In the genomic region with DNA sequence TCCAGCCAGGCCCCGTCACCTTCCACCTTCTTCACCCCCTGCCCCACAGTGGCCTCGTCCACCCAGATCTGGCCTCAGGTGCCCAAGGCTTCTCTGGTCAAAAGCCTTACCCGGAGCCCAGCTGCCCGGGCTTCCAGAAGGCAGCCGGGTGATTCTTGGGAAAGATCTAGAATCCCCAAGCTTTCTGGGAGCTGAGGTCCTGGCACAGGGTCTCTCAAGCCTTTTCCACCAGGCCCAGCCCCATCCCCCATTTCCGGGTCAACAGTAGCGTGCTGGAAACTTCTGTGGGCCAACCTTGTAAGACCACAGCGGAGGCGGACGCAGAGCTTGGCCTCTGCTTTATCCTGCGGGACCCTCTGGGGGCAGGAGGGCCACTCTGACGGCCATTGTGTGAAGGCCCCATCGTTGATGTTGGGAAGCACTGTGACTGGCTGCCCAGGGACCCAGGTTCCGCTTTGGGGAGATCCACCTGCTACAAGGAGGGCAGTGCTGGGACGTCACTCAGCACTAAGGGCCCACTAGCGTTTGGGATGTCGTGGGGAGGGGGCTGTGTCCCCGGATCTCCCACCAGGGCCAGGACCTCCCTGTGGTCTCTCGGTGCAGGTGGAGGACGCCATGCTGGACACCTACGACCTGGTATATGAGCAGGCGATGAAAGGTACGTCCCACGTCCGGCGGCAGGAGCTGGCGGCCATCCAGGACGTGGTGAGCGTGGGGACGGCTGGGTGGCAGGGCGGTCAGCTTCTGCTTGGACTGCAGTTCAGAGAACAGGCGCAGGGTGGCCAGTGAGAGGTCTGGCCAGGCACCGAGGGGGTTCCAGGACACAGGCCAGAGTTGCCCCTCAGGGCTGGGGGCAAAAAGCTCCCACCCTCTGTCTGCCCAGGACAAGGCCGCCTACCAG, we compare ENCODE assay signal across 21 cellular contexts. TPM values are rescaled to one million over a fixed set of nuclear protein-coding genes. Genes with fewer than 3 reads are reported as not detected.
DNase-seq lines count a peak whose midpoint lies in the region; ATAC-seq and TF ChIP-seq lines count a peak whose summit lies in the region.
"Had no signal": no experiment of that assay in that cellular context is flagged by ENCODE, and none has a peak within 500 bp of the region (broad histone marks: within the 10 kb centered on the region; RNA-seq: fewer than 3 reads in every experiment).

No MANE protein-coding gene starts in this region.

- peak overlapping the region; percentile 99 for H2AK5ac ChIP-seq in neuronal stem cell (ENCODE audit: low read depth, low read length)

- peaks cover 0 to 7% of the 10 kb centered on the region in 2 donors for H3K4me1 ChIP-seq in neuronal stem cell (ENCODE audit: control insufficient read depth in 2 of 2, insufficient read depth in 1 of 2, low read depth in 1 of 2, low read length in 2 of 2)
- peaks cover 13 to 26% of the 10 kb centered on the region in 2 donors for H3K4me1 ChIP-seq in uterus
- H3K4me1 ChIP-seq in gastrocnemius medialis: peaks cover 8 to 13% of the 10 kb centered on the region in 2 donors

- H2BK5ac ChIP-seq in neuronal stem cell (ENCODE audit: low read length): peak overlapping the region; percentile 66

- no peaks in the 10 kb centered on the region for H3K9me3 Mint-ChIP-seq in activated naive CD4-positive, alpha-beta T cell treated with anti-CD3 and anti-CD28 coated beads, Interleukin-2, amount 10 ng/mL, durations not matched to agents 7 days and 5 days
- H3K9me3 Mint-ChIP-seq in activated naive CD4-positive, alpha-beta T cell treated with anti-CD3 and anti-CD28 coated beads, Interleukin-2, amount 50 U/mL, for 72 hours: no peaks in the 10 kb centered on the region
- H3K9me3 Mint-ChIP-seq: activated CD4-positive, alpha-beta memory T cell treated with anti-CD3 and anti-CD28 coated beads, Interleukin-2, amount 10 ng/mL, durations not matched to agents 7 days and 5 days; effector memory CD8-positive, alpha-beta T cell had no signal

- H3K36me3 ChIP-seq in neuronal stem cell (replicated peaks in 1 of 2; ENCODE audit: control insufficient read depth in 2 of 2, insufficient read depth in 2 of 2, low read length in 2 of 2) (no peaks in the 10 kb centered on the region), uterus (no peaks in the 10 kb centered on the region), gastrocnemius medialis (no peaks in the 10 kb centered on the region)
- H3K36me3 ChIP-seq: upper lobe of left lung had no signal

- no peak overlapping the region for H3K4me3 Mint-ChIP-seq in activated naive CD4-positive, alpha-beta T cell treated with anti-CD3 and anti-CD28 coated beads, Interleukin-2, amount 10 ng/mL, durations not matched to agents 7 days and 5 days
- H3K4me3 Mint-ChIP-seq: activated CD4-positive, alpha-beta memory T cell treated with anti-CD3 and anti-CD28 coated beads, Interleukin-2, amount 10 ng/mL, durations not matched to agents 7 days and 5 days; CD4-positive, alpha-beta memory T cell; effector memory CD8-positive, alpha-beta T cell had no signal

- H3K4ac ChIP-seq in neuronal stem cell (ENCODE audit: low read length): peak overlapping the region; percentile 84

- H3K27me3 Mint-ChIP-seq in activated naive CD4-positive, alpha-beta T cell treated with anti-CD3 and anti-CD28 coated beads, Interleukin-2, amount 10 ng/mL, durations not matched to agents 7 days and 5 days: peaks cover 15% of the 10 kb centered on the region
- H3K27me3 Mint-ChIP-seq: activated CD4-positive, alpha-beta memory T cell treated with anti-CD3 and anti-CD28 coated beads, Interleukin-2, amount 10 ng/mL, durations not matched to agents 7 days and 5 days; effector memory CD8-positive, alpha-beta T cell had no signal

- H3K9ac ChIP-seq in neuronal stem cell (ENCODE audit: low read depth, low read length, poor library complexity): peak overlapping the region; percentile 44

- H3K4me2 ChIP-seq in neuronal stem cell (ENCODE audit: insufficient read depth, low read length, poor library complexity, severe bottlenecking): no peak overlapping the region
- H3K4me2 ChIP-seq: A549 had no signal

- H3K9me3 ChIP-seq in neuronal stem cell (replicated peaks in 1 of 2; ENCODE audit: control insufficient read depth in 2 of 2, insufficient read depth in 1 of 2, low read depth in 1 of 2, low read length in 2 of 2) (peaks cover 0 to 1% of the 10 kb centered on the region in 2 donors), uterus (no peaks in the 10 kb centered on the region), gastrocnemius medialis (peaks cover 0 to 3% (median 0%) of the 10 kb centered on the region in 3 donors)
- H3K9me3 ChIP-seq: mucosa of descending colon, upper lobe of left lung had no signal

- H3K27me3 ChIP-seq in neuronal stem cell (ENCODE audit: control insufficient read depth in 3 of 3, insufficient read depth in 3 of 3, low read depth in 1 of 3, low read length in 3 of 3): no peaks in the 10 kb centered on the region
- no peaks in the 10 kb centered on the region for H3K27me3 ChIP-seq in uterus
- H3K27me3 ChIP-seq in gastrocnemius medialis: no peaks in the 10 kb centered on the region
- H3K27me3 ChIP-seq: upper lobe of left lung had no signal

- H3K23ac ChIP-seq in neuronal stem cell (ENCODE audit: low read depth, low read length, poor library complexity): peak overlapping the region; percentile 96

- no peak overlapping the region for H2AFZ ChIP-seq in neuronal stem cell (ENCODE audit: low read length)

- peak overlapping the region; percentile 97 for H2BK15ac ChIP-seq in neuronal stem cell (ENCODE audit: low read length)

- H3K14ac ChIP-seq in neuronal stem cell (ENCODE audit: low read length): peak overlapping the region; percentile 82

- no peak overlapping the region for H3K27ac Mint-ChIP-seq in activated naive CD4-positive, alpha-beta T cell treated with anti-CD3 and anti-CD28 coated beads, Interleukin-2, amount 10 ng/mL, durations not matched to agents 7 days and 5 days
- peak overlapping the region in 1 of 2 donors; percentile 27 for H3K27ac Mint-ChIP-seq in activated naive CD4-positive, alpha-beta T cell treated with anti-CD3 and anti-CD28 coated beads, Interleukin-2, amount 50 U/mL, for 72 hours
- H3K27ac Mint-ChIP-seq: activated CD4-positive, alpha-beta memory T cell treated with anti-CD3 and anti-CD28 coated beads, Interleukin-2, amount 10 ng/mL, durations not matched to agents 7 days and 5 days; CD4-positive, alpha-beta memory T cell had no signal

- peak; percentile 17 for DNase-seq in activated naive CD4-positive, alpha-beta T cell treated with anti-CD3 and anti-CD28 coated beads, Interleukin-2, amount 10 ng/mL, durations not matched to agents 7 days and 5 days
- no peak for DNase-seq in activated naive CD4-positive, alpha-beta T cell treated with Interleukin-2 at 50 U/mL for 16 hours
- DNase-seq in Right ventricle myocardium superior (peak; percentile 70), neuronal stem cell (ENCODE audit: low spot score) (no peak), uterus (no peak), gastrocnemius medialis (no peak)
- DNase-seq in stimulated activated CD4-positive, alpha-beta T cell treated with anti-CD3 and anti-CD28 coated beads, Interleukin-2, amount 100 ng/mL, for 24 hours: no peak
- no peak for DNase-seq in activated naive CD4-positive, alpha-beta T cell treated with anti-CD3 and anti-CD28 coated beads, Interleukin-2, amount 50 U/mL, for 72 hours (ENCODE audit: low spot score in 2 of 2)
- DNase-seq: activated CD4-positive, alpha-beta memory T cell treated with anti-CD3 and anti-CD28 coated beads, Interleukin-2, amount 10 ng/mL, durations not matched to agents 7 days and 5 days; cerebellar nuclear complex; DND-41; effector memory CD8-positive, alpha-beta T cell; Karpas-422; kidney glomerular epithelial cell; NCI-H69; PC-3 had no signal

- H3K27ac ChIP-seq in neuronal stem cell (replicated peaks; ENCODE audit: low read length) (no peak overlapping the region), uterus (peak overlapping the region; percentile 86 to 96), gastrocnemius medialis (no peak overlapping the region)
- H3K27ac ChIP-seq: A549 had no signal

- no peaks in the 10 kb centered on the region for H3K36me3 Mint-ChIP-seq in activated naive CD4-positive, alpha-beta T cell treated with anti-CD3 and anti-CD28 coated beads, Interleukin-2, amount 10 ng/mL, durations not matched to agents 7 days and 5 days
- no peaks in the 10 kb centered on the region for H3K36me3 Mint-ChIP-seq in activated naive CD4-positive, alpha-beta T cell treated with anti-CD3 and anti-CD28 coated beads, Interleukin-2, amount 50 U/mL, for 72 hours
- H3K36me3 Mint-ChIP-seq: CD4-positive, alpha-beta memory T cell had no signal

- H2BK120ac ChIP-seq in neuronal stem cell (ENCODE audit: low read depth, low read length): no peak overlapping the region

- H4K8ac ChIP-seq in neuronal stem cell (ENCODE audit: low read depth, low read length): peak overlapping the region; percentile 65

- H2BK12ac ChIP-seq in neuronal stem cell (ENCODE audit: low read length): peak overlapping the region; percentile 90

- H3K79me1 ChIP-seq in neuronal stem cell (ENCODE audit: low read depth, low read length): peaks cover 3% of the 10 kb centered on the region

- WGBS in neuronal stem cell (ENCODE audit: extremely low coverage in 2 of 2, insufficient read length in 2 of 2, insufficient replicate concordance in 1 of 2), 2 donors: no CpG with 5 or more reads among the region's 34 CpGs

- intact Hi-C loops in Right ventricle myocardium superior (cut with DNase I): no loop called here
- intact Hi-C loops in uterus (cut with DNase I; ENCODE audit: low total_unique reads): loop anchor here (5.0 kb wide), 1 partner anchor 64 kb away; a partner anchor contains a TSS
- intact Hi-C loops in gastrocnemius medialis (cut with DNase I; ENCODE audit: low total_unique reads): no loop called here

- TF ChIP-seq POLR2A in uterus (IDR thresholded peaks at IDR 0.05) (no peak), gastrocnemius medialis (IDR thresholded peaks at IDR 0.05) (no peak)

- H3K4me3 ChIP-seq in neuronal stem cell (ENCODE audit: low read length in 2 of 2): no peak overlapping the region
- no peak overlapping the region for H3K4me3 ChIP-seq in uterus
- no peak overlapping the region for H3K4me3 ChIP-seq in gastrocnemius medialis
- H3K4me3 ChIP-seq: A549, mucosa of descending colon, upper lobe of left lung had no signal

- H3K4me1 Mint-ChIP-seq in activated naive CD4-positive, alpha-beta T cell treated with anti-CD3 and anti-CD28 coated beads, Interleukin-2, amount 10 ng/mL, durations not matched to agents 7 days and 5 days: no peaks in the 10 kb centered on the region
- H3K4me1 Mint-ChIP-seq: activated CD4-positive, alpha-beta memory T cell treated with anti-CD3 and anti-CD28 coated beads, Interleukin-2, amount 10 ng/mL, durations not matched to agents 7 days and 5 days; CD4-positive, alpha-beta memory T cell had no signal

- H4K91ac ChIP-seq in neuronal stem cell (ENCODE audit: low read depth, low read length, poor library complexity): peak overlapping the region; percentile 53

- CTCF ChIA-PET in activated naive CD4-positive, alpha-beta T cell treated with anti-CD3 and anti-CD28 coated beads, Interleukin-2, amount 10 ng/mL, durations not matched to agents 7 days and 5 days (lab: Charles Lee): no interaction called here

- TF ChIP-seq CTCF in uterus (IDR thresholded peaks at IDR 0.05) (no peak), gastrocnemius medialis (IDR thresholded peaks at IDR 0.05 in 4 of 5, conservative IDR thresholded peaks at IDR 0.05 in 1 of 5) (no peak)

- H3K18ac ChIP-seq in neuronal stem cell (ENCODE audit: low read length): peak overlapping the region; percentile 89

- in situ Hi-C loops in gastrocnemius medialis (cut with MboI; ENCODE audit: low sequenced_read_pairs in 4 of 4): loop anchor here in 1 of 4 donors (10.0 kb wide), 1 partner anchor 112 kb away; no protein-coding TSS in a partner anchor

- peak; percentile 29 for ATAC-seq in Right ventricle myocardium superior (ENCODE audit: poor library complexity)
- no peak for ATAC-seq in activated naive CD4-positive, alpha-beta T cell treated with anti-CD3 and anti-CD28 coated beads, Interleukin-2, amount 50 U/mL, for 72 hours
- no peak for ATAC-seq in gastrocnemius medialis
- ATAC-seq: effector memory CD8-positive, alpha-beta T cell; mucosa of descending colon had no signal

RNA-seq across cellular contexts. Expression of a gene that starts 11.5 kb away (rescaled TPM):
- 13.9 TPM for total RNA-seq in Right ventricle myocardium superior
- polyA plus RNA-seq in neuronal stem cell (2013, experiment 1 of 2): not detected
- 0.01 TPM for polyA plus RNA-seq in neuronal stem cell (2013, experiment 2 of 2)
- total RNA-seq in uterus: 1 to 10 TPM in 2 of 4 donors, not detected in 2; 2.5 to 3.3 TPM
- 1 to 10 TPM; 5.6 to 7.6 TPM for total RNA-seq in activated naive CD4-positive, alpha-beta T cell treated with anti-CD3 and anti-CD28 coated beads, Interleukin-2, amount 50 U/mL, for 72 hours
- not detected for total RNA-seq in gastrocnemius medialis
- total RNA-seq: PC-3 had no signal
- polyA plus RNA-seq: A549 had no signal

RNA-seq across cellular contexts. Expression of a gene that starts 11.6 kb away (rescaled TPM):
- 43.6 TPM for total RNA-seq in Right ventricle myocardium superior
- not detected for polyA plus RNA-seq in neuronal stem cell (2013, experiment 1 of 2)
- not detected for polyA plus RNA-seq in neuronal stem cell (2013, experiment 2 of 2)
- 1 to 10 TPM in 2 of 4 donors, not detected in 2; 1.7 to 1.8 TPM for total RNA-seq in uterus
- total RNA-seq in activated naive CD4-positive, alpha-beta T cell treated with anti-CD3 and anti-CD28 coated beads, Interleukin-2, amount 50 U/mL, for 72 hours: 10 to 100 TPM in 1 of 2 donors, 1 to 10 TPM in 1; 7.8 to 10.2 TPM
- under 1 TPM in 1 of 4 donors, not detected in 3; 0.10 TPM for total RNA-seq in gastrocnemius medialis
- total RNA-seq: PC-3 had no signal
- polyA plus RNA-seq: A549 had no signal

RNA-seq across cellular contexts. Expression of a gene that starts 42.9 kb away (rescaled TPM):
- total RNA-seq in Right ventricle myocardium superior (0.11 TPM), uterus (1 to 10 TPM in 3 of 4 donors, not detected in 1; 1.0 to 1.6 (median 1.5) TPM), gastrocnemius medialis (not detected)
- 0.07 TPM for polyA plus RNA-seq in neuronal stem cell (2013, experiment 1 of 2)
- polyA plus RNA-seq in neuronal stem cell (2013, experiment 2 of 2): 0.06 TPM
- total RNA-seq in activated naive CD4-positive, alpha-beta T cell treated with anti-CD3 and anti-CD28 coated beads, Interleukin-2, amount 50 U/mL, for 72 hours: 1 to 10 TPM in 1 of 2 donors, not detected in 1; 8.7 TPM
- total RNA-seq: H4 had no signal
- polyA plus RNA-seq: A549 had no signal

Comparison
In these comparisons a context has a peak if more than half of its experiments do, and no peak if none do; other contexts are left out.
1. DNase-seq: peak in activated naive CD4-positive, alpha-beta T cell treated with anti-CD3 and anti-CD28 coated beads, Interleukin-2, amount 10 ng/mL, durations not matched to agents 7 days and 5 days (single experiment) and Right ventricle myocardium superior (single experiment); none in activated naive CD4-positive, alpha-beta T cell treated with Interleukin-2 at 50 U/mL for 16 hours (single experiment), neuronal stem cell (single experiment), uterus (0 of 2), stimulated activated CD4-positive, alpha-beta T cell treated with anti-CD3 and anti-CD28 coated beads, Interleukin-2, amount 100 ng/mL, for 24 hours (0 of 2), activated naive CD4-positive, alpha-beta T cell treated with anti-CD3 and anti-CD28 coated beads, Interleukin-2, amount 50 U/mL, for 72 hours (0 of 2) and gastrocnemius medialis (0 of 2).
2. H3K27ac ChIP-seq: peak in uterus (2 of 2); none in neuronal stem cell (single experiment) and gastrocnemius medialis (0 of 4).